Comparison of ENCODE assay signal across 28 cellular contexts in genomic region chr1:81510701-81511100, GRCh38.
"Had no signal": no experiment of that assay in that cellular context is flagged by ENCODE, and none has a peak within 500 bp of the region (broad histone marks: within the 10 kb centered on the region; RNA-seq: fewer than 3 reads in every experiment).

No MANE protein-coding gene starts in this region.

- H3K4me1 Mint-ChIP-seq: naive thymus-derived CD8-positive, alpha-beta T cell had no signal

- H3K9me3 Mint-ChIP-seq: nephron; stimulated activated naive B cell treated with anti-CD40 and anti-IgM and Interleukin-4, amounts not matched to agents 10 μg/mL and 1 μg/mL and 100 μg/mL, for 72 hours had no signal

- H3K9me3 ChIP-seq: left ventricle myocardium inferior, pancreas, prostate gland, stomach, testis, thyroid gland, transverse colon, upper lobe of left lung, vagina had no signal

- ATAC-seq: naive thymus-derived CD8-positive, alpha-beta T cell; right cardiac atrium; sciatic nerve; stimulated activated naive B cell treated with anti-CD40 and anti-IgM and Interleukin-4, amounts not matched to agents 10 μg/mL and 1 μg/mL and 100 μg/mL, for 72 hours; stimulated activated naive CD8-positive, alpha-beta T cell treated with anti-CD3 and anti-CD28 coated beads, Interleukin-15, Interleukin-2, amounts not matched to agents 100 U/mL and 50 U/mL, for 24 hours had no signal

- H3K4me3 Mint-ChIP-seq: memory B cell; naive thymus-derived CD8-positive, alpha-beta T cell; nephron; neural crest cell; stimulated activated naive B cell treated with anti-CD40 and anti-IgM and Interleukin-4, amounts not matched to agents 10 μg/mL and 1 μg/mL and 100 μg/mL, for 72 hours had no signal

- H3K4me3 ChIP-seq: left ventricle myocardium inferior, lung, pancreas, prostate gland, skin epidermis, stomach, testis, thyroid gland, transverse colon, upper lobe of left lung, vagina had no signal

- H3K36me3 Mint-ChIP-seq: memory B cell; naive thymus-derived CD8-positive, alpha-beta T cell; stimulated activated naive B cell treated with anti-CD40 and anti-IgM and Interleukin-4, amounts not matched to agents 10 μg/mL and 1 μg/mL and 100 μg/mL, for 72 hours had no signal

- H3K27ac ChIP-seq: left ventricle myocardium inferior, pancreas, prostate gland, stomach, testis, thyroid gland, transverse colon, vagina had no signal

- H3K36me3 ChIP-seq: left ventricle myocardium inferior, pancreas, prostate gland, stomach, thyroid gland, transverse colon, upper lobe of left lung, vagina had no signal

- H3K27me3 ChIP-seq: pancreas, stomach, testis, thyroid gland, transverse colon, upper lobe of left lung, vagina had no signal

- H3K4me1 ChIP-seq: pancreas, prostate gland, testis, transverse colon had no signal

- FAIRE-seq: pancreas had no signal

- H3K27me3 Mint-ChIP-seq: naive thymus-derived CD8-positive, alpha-beta T cell; stimulated activated naive B cell treated with anti-CD40 and anti-IgM and Interleukin-4, amounts not matched to agents 10 μg/mL and 1 μg/mL and 100 μg/mL, for 72 hours had no signal

- H3K27ac Mint-ChIP-seq: memory B cell; naive thymus-derived CD8-positive, alpha-beta T cell; stimulated activated naive B cell treated with anti-CD40 and anti-IgM and Interleukin-4, amounts not matched to agents 10 μg/mL and 1 μg/mL and 100 μg/mL, for 72 hours had no signal

- DNase-seq: hippocampal formation; left ventricle myocardium inferior; midbrain; naive thymus-derived CD8-positive, alpha-beta T cell; nucleus accumbens; pancreas; posterior cingulate gyrus; retina; right cardiac atrium; stimulated activated CD4-positive, alpha-beta T cell treated with anti-CD3 and anti-CD28 coated beads, Interleukin-12 subunit alpha, Interleukin-12 subunit beta, amount 100 ng/mL, for 4 hours; stimulated activated CD4-positive, alpha-beta T cell treated with anti-CD3 and anti-CD28 coated beads, Interleukin-15, amount 100 ng/mL, for 24 hours; stimulated activated CD4-positive, alpha-beta T cell treated with anti-CD3 and anti-CD28 coated beads, Interleukin-2, amount 100 ng/mL, for 24 hours; stimulated activated CD4-positive, alpha-beta T cell treated with anti-CD3 and anti-CD28 coated beads, Interleukin-4, amount 100 ng/mL, for 1 hour; stimulated activated naive B cell treated with anti-CD40 and anti-IgM and Interleukin-4, amounts not matched to agents 10 μg/mL and 1 μg/mL and 100 μg/mL, for 72 hours; stimulated activated naive CD8-positive, alpha-beta T cell treated with anti-CD3 and anti-CD28 coated beads, Interleukin-15, Interleukin-2, amounts not matched to agents 100 U/mL and 50 U/mL, for 24 hours; stomach; testis; thyroid gland; transverse colon; upper lobe of left lung had no signal
